In genomic region chr3:61682671-61683408, GRCh38 we compare ENCODE assay signal across 14 cellular contexts.
A peak's percentile ranks its signal among the peaks of the same experiment; 100 is the strongest.
DNase-seq lines count a peak whose midpoint lies in the region; TF ChIP-seq lines count a peak whose summit lies in the region.
"Had no signal": no experiment of that assay in that cellular context is flagged by ENCODE, and none has a peak within 500 bp of the region (broad histone marks: within the 10 kb centered on the region; RNA-seq: fewer than 3 reads in every experiment).

No MANE protein-coding gene starts in this region.

- TF ChIP-seq POLR2A in sigmoid colon (IDR thresholded peaks at IDR 0.05), result no peak

- H3K36me3 ChIP-seq in BLaER1, result no peaks in the 10 kb centered on the region; the same call in 1 of the 2 replicates
- no peaks in the 10 kb centered on the region for H3K36me3 ChIP-seq in sigmoid colon
- H3K36me3 ChIP-seq in effector memory CD4-positive, alpha-beta T cell (ENCODE audit: control insufficient read depth, insufficient read depth, low read length), result no peaks in the 10 kb centered on the region

- H3K9ac ChIP-seq in BLaER1, result no peak overlapping the region

- TF ChIP-seq EP300 in sigmoid colon (IDR thresholded peaks at IDR 0.05), result no peak

- DNase-seq in NCI-H1048 (lab: John Stamatoyannopoulos, UW) (peak; percentile 67), astrocyte of the spinal cord (ENCODE audit: low read depth, low spot score) (peak; percentile 52), sigmoid colon (no peak), GM13977 (ENCODE audit: low spot score) (no peak), GOT3 (lab: John Stamatoyannopoulos, UW) (no peak)
- no peak for DNase-seq in effector memory CD4-positive, alpha-beta T cell
- DNase-seq: CD4-positive, alpha-beta T cell; hippocampal formation; NCI-H2171 treated with DMSO at 0.1 percent for 48 hours had no signal

- H3K4me3 ChIP-seq in BLaER1 (no peak overlapping the region), astrocyte of the spinal cord (ENCODE audit: low read depth, low read length) (no peak overlapping the region), sigmoid colon (no peak overlapping the region)
- no peak overlapping the region for H3K4me3 ChIP-seq in effector memory CD4-positive, alpha-beta T cell (ENCODE audit: insufficient read depth, low read depth, low read length, poor library complexity, severe bottlenecking)

- H3K4me1 ChIP-seq in BLaER1 (peaks cover 19% of the 10 kb centered on the region), sigmoid colon (peaks cover 0 to 11% (median 4%) of the 10 kb centered on the region in 4 donors)
- H3K4me1 ChIP-seq in effector memory CD4-positive, alpha-beta T cell (ENCODE audit: control insufficient read depth, insufficient read depth, low read length, poor library complexity, severe bottlenecking), result no peaks in the 10 kb centered on the region

- peak overlapping the region; percentile 4 to 66 (median 14) for H3K27ac Mint-ChIP-seq in nephron
- H3K27ac Mint-ChIP-seq: CD4-positive, alpha-beta T cell; T-helper 1 cell treated with Interleukin-12 subunit alpha and Interleukin-12 subunit beta and Interleukin-4 antibody, amounts not matched to agents 30 μg/mL and 1 μg/mL, for 36 hours had no signal

- no peak for TF ChIP-seq CTCF in astrocyte of the spinal cord (IDR thresholded peaks at IDR 0.05; ENCODE audit: low read depth, low read length)
- no peak for TF ChIP-seq CTCF in nephron (IDR thresholded peaks at IDR 0.05; ENCODE audit: unreplicated experiment in 3 of 3)
- no peak for TF ChIP-seq CTCF in sigmoid colon (IDR thresholded peaks at IDR 0.05)
- TF ChIP-seq CTCF in GM13977 (IDR thresholded peaks at IDR 0.05; ENCODE audit: extremely low read depth, insufficient read depth, missing control alignments), result no peak

- H4K20me1 ChIP-seq in BLaER1, result no peaks in the 10 kb centered on the region

- 64 to 67% methylated on average over 8 of the region's 8 CpGs for WGBS in sigmoid colon, 2 donors

- in situ Hi-C loops in astrocyte of the spinal cord (cut with HindIII; ENCODE audit: low sequenced_read_pairs) (no loop called here), GM13977 (cut with MboI; ENCODE audit: low pct_unique_long_range_greater_than_20kb, low sequenced_read_pairs, unreplicated experiment) (no loop called here)

- H3K27me3 Mint-ChIP-seq in nephron (ENCODE audit: low read depth), result peaks cover 4% of the 10 kb centered on the region
- H3K27me3 Mint-ChIP-seq: CD4-positive, alpha-beta T cell; central memory CD8-positive, alpha-beta T cell had no signal

- H3K4me2 ChIP-seq in BLaER1, result peak overlapping the region; percentile 23; the same call in 1 of the 2 replicates

- H3K4me3 Mint-ChIP-seq in nephron, result no peak overlapping the region
- H3K4me3 Mint-ChIP-seq: CD4-positive, alpha-beta T cell; central memory CD8-positive, alpha-beta T cell; T-helper 1 cell treated with Interleukin-12 subunit alpha and Interleukin-12 subunit beta and Interleukin-4 antibody, amounts not matched to agents 30 μg/mL and 1 μg/mL, for 36 hours had no signal

- no peak overlapping the region for H3K27ac ChIP-seq in BLaER1
- no peak overlapping the region for H3K27ac ChIP-seq in sigmoid colon
- H3K27ac ChIP-seq in effector memory CD4-positive, alpha-beta T cell (ENCODE audit: insufficient read depth, low read length, poor library complexity, severe bottlenecking), result no peak overlapping the region
- H3K27ac ChIP-seq: HL-60 had no signal

- intact Hi-C loops in sigmoid colon (cut with DNase I), result no loop called here

- peaks cover 56% of the 10 kb centered on the region for H3K4me1 Mint-ChIP-seq in nephron
- H3K4me1 Mint-ChIP-seq: central memory CD8-positive, alpha-beta T cell had no signal

- H3K9me3 Mint-ChIP-seq in nephron, result no peaks in the 10 kb centered on the region
- H3K9me3 Mint-ChIP-seq: CD4-positive, alpha-beta T cell; T-helper 1 cell treated with Interleukin-12 subunit alpha and Interleukin-12 subunit beta and Interleukin-4 antibody, amounts not matched to agents 30 μg/mL and 1 μg/mL, for 36 hours had no signal

- H3K36me3 Mint-ChIP-seq in nephron (ENCODE audit: low read depth), result peaks cover 4% of the 10 kb centered on the region

- H3K9me3 ChIP-seq in BLaER1 (no peaks in the 10 kb centered on the region), sigmoid colon (no peaks in the 10 kb centered on the region)
- no peaks in the 10 kb centered on the region for H3K9me3 ChIP-seq in effector memory CD4-positive, alpha-beta T cell (ENCODE audit: control insufficient read depth, low read length)

- H3K27me3 ChIP-seq in BLaER1 (no peaks in the 10 kb centered on the region), sigmoid colon (no peaks in the 10 kb centered on the region)
- no peaks in the 10 kb centered on the region for H3K27me3 ChIP-seq in effector memory CD4-positive, alpha-beta T cell (replicated peaks; ENCODE audit: control insufficient read depth, insufficient read depth, low read length, poor library complexity, severe bottlenecking)

Comparison
In these comparisons a context has a peak if more than half of its experiments do, and no peak if none do; other contexts are left out.
1. DNase-seq: peak in NCI-H1048 (single experiment) and astrocyte of the spinal cord (single experiment); none in sigmoid colon (single experiment), GM13977 (single experiment), GOT3 (single experiment) and effector memory CD4-positive, alpha-beta T cell (0 of 3).